ENCODE assay signal across 2 cellular contexts in the genomic region with DNA sequence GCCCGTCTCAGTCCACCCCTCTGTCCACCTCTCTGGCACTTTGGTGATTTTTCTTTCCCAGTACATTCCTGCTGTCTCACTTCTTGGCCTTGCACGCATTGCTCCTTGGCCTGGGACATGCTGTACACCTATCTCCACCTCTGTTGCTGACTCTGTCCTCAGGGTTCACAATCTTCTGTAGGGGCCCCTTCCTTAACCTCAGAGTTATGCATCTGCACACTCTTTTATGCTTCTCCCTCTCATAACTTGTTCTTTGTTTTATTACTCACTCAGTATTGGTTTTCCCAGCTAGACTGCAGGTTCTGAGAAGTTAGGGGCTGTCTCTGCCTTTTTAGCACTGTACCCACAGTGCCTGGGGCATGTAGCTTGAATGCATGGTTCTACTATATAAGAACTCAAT.
TF ChIP-seq lines count a peak whose summit lies in the region.

No MANE protein-coding gene starts in this region.

TF ChIP-seq in SK-N-SH, 30 proteins besides CTCF, POLR2A, EP300 and RAD21 (continued from another document):
- TF ChIP-seq, protein P1, sequence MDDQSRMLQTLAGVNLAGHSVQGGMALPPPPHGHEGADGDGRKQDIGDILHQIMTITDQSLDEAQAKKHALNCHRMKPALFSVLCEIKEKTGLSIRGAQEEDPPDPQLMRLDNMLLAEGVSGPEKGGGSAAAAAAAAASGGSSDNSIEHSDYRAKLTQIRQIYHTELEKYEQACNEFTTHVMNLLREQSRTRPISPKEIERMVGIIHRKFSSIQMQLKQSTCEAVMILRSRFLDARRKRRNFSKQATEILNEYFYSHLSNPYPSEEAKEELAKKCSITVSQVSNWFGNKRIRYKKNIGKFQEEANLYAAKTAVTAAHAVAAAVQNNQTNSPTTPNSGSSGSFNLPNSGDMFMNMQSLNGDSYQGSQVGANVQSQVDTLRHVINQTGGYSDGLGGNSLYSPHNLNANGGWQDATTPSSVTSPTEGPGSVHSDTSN (IDR thresholded peaks at IDR 0.05): no peak
- TF ChIP-seq NRF1 (IDR thresholded peaks at IDR 0.05; ENCODE audit: low read depth, low read length) (no peak), USF2 (IDR thresholded peaks at IDR 0.05; ENCODE audit: borderline replicate concordance, low read depth, low read length) (no peak), TAF1 (IDR thresholded peaks at IDR 0.05; ENCODE audit: borderline replicate concordance, low read depth, low read length) (no peak), RFX5 (IDR thresholded peaks at IDR 0.05; ENCODE audit: low read length) (no peak), TCF12 (IDR thresholded peaks at IDR 0.05) (no peak), ELF1 (IDR thresholded peaks at IDR 0.05) (no peak), GABPA (IDR thresholded peaks at IDR 0.05; ENCODE audit: low read depth) (no peak), NFIC (IDR thresholded peaks at IDR 0.05; ENCODE audit: borderline replicate concordance) (no peak), MXI1 (IDR thresholded peaks at IDR 0.05; ENCODE audit: low read depth, low read length) (no peak), JUND (IDR thresholded peaks at IDR 0.05) (no peak), SIN3A (IDR thresholded peaks at IDR 0.05; ENCODE audit: borderline replicate concordance, low read depth, low read length) (no peak), MEF2A (IDR thresholded peaks at IDR 0.05; ENCODE audit: borderline replicate concordance, low read depth) (no peak), REST (IDR thresholded peaks at IDR 0.05; ENCODE audit: low read depth, low read length) (no peak)

TF ChIP-seq in SK-N-SH treated with all-trans-retinoic acid at 6 μM for 48 hours, 23 proteins besides CTCF, POLR2A, EP300 and RAD21 (continued from another document):
- TF ChIP-seq, protein P2, sequence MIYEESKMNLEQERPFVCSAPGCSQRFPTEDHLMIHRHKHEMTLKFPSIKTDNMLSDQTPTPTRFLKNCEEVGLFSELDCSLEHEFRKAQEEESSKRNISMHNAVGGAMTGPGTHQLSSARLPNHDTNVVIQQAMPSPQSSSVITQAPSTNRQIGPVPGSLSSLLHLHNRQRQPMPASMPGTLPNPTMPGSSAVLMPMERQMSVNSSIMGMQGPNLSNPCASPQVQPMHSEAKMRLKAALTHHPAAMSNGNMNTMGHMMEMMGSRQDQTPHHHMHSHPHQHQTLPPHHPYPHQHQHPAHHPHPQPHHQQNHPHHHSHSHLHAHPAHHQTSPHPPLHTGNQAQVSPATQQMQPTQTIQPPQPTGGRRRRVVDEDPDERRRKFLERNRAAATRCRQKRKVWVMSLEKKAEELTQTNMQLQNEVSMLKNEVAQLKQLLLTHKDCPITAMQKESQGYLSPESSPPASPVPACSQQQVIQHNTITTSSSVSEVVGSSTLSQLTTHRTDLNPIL (CRISPR knock-in tag; IDR thresholded peaks at IDR 0.05; ENCODE audit: low read depth): no peak
- no peak for TF ChIP-seq SNAI2 (CRISPR knock-in tag; IDR thresholded peaks at IDR 0.05)
